ENCODE assay signal across 4 cellular contexts in the genomic region with DNA sequence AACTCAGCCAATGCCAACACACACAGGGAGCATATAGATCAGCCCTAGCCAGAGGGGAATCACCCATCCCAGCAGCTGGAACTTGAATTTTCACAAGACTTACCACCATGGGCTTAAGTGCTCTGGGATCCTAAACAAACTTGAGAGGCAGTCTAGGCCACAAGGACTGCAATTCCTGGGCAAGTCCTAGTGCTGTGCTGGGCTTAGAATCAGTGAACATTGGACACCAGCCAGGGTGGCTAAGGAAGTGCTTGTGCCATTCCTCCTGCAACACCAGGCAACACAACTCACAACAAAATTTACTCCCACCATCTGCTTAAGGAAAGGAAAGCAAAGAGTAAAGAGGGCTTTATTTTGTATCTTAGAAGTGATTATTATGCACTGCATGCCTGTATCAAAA. TPM values are rescaled to one million over a fixed set of nuclear protein-coding genes. Genes with fewer than 3 reads are reported as not detected.
"Had no signal": no experiment of that assay in that cellular context is flagged by ENCODE, and none has a peak within 500 bp of the region (broad histone marks: within the 10 kb centered on the region; RNA-seq: fewer than 3 reads in every experiment).

No MANE protein-coding gene starts in this region.

- ATAC-seq: GM12878 had no signal

- DNase-seq: GDM1, GF-D8 had no signal

- H3K4me3 ChIP-seq: GM12878 had no signal

RNA-seq across cellular contexts. Expression of a gene that starts 38.9 kb away (rescaled TPM):
- total RNA-seq: G401, GM12878 had no signal
